In the genomic region with DNA sequence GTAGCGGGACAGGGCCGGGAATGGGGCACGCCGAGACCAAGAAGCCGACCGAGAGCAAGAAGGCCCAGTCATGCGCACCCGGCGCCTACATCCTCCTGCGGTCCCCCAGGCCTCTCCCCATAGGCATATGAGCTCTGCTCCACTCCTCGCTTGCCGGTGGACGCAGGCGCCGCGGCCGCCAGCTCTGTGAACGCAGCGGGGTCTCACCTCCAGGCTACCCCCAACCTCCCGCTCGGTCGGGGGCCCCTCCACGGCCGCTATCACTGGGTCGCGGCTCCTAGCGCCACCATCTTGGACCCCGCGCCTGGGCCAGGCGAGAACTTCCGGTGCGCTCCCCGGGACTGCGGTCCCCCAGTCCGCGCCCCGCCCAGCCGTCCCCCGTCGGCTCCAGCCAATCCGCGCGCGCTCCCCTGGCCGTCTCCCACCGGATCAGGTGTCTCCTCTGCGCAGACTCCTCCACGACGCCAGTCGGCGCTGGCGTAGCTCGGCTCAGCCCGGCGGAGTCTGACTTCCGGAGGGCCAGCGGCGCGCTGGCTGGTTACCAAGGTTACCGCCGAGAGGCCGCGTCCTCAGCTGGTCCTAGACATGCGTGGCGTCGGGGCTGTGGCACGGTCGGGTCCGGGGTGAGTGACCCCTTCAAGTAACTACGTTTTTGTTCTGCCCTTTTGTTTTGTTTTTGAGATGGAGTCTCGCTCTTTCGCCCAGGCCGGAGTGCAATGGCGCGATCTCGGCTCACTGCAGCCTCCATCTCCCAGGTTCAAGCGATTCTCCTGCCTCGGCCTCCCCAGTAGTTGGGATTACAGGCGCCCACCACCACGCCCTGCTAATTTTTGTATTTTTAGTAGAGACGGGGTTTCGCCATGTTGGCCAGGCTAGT, we compare ENCODE assay signal across 8 cellular contexts. TPM values are rescaled to one million over a fixed set of nuclear protein-coding genes. Genes with fewer than 3 reads are reported as not detected.
DNase-seq lines count a peak whose midpoint lies in the region; ATAC-seq, FAIRE-seq and TF ChIP-seq lines count a peak whose summit lies in the region.

Gene ZNF594, minus strand, starts transcription at position 328 of the 877 bp plus-strand sequence. CDS start 7,612 bp downstream, outside the sequence.

- TF ChIP-seq CTCF in HepG2 (CRISPR knock-in tag; IDR thresholded peaks at IDR 0.05): peak; percentile 95

- H3K4me2 ChIP-seq in HepG2 (ENCODE audit: low read depth, low read length): peak within 1 kb of the TSS; percentile 68

- BruUV-seq in HepG2 (replicated peaks; lab: Mats Ljungman, UMichigan): no TSS peak

- ATAC-seq in GM19328 (IDR thresholded peaks at IDR 0.05; ENCODE audit: unreplicated experiment) (peak; percentile 97), HG03469 (IDR thresholded peaks at IDR 0.05; ENCODE audit: unreplicated experiment) (peak; percentile 87), HepG2 (peak; percentile 99)

- H3K79me2 ChIP-seq in HepG2 (ENCODE audit: insufficient read depth, low read length): peaks cover 9% of the 10 kb centered on the region

- DNase-seq in C1 segment of cervical spinal cord (lab: John Stamatoyannopoulos, UW) (peak; percentile 64 to 96 (median 90)), NCI-H526 treated with DMSO at 0.1 percent for 48 hours (lab: John Stamatoyannopoulos, UW) (peak; percentile 81), dermis blood vessel endothelial cell (peak; percentile 96), HepG2 (ENCODE audit: low spot score) (peak; percentile 81)
- peak; percentile 93 to 95 for DNase-seq in activated CD4-positive, alpha-beta T cell treated with anti-CD3 and anti-CD28 coated beads, Interleukin-2, amount 50 U/mL, for 24 hours (ENCODE audit: low read depth in 1 of 2, low spot score in 1 of 2)
- DNase-seq in stimulated activated CD4-positive, alpha-beta T cell treated with anti-CD3 and anti-CD28 coated beads, Interleukin-2, amount 100 ng/mL, for 48 hours: peak; percentile 96 to 98

- CTCF ChIA-PET in HepG2 (lab: Yijun Ruan, JAX; ENCODE audit: low intra/inter-chr PET ratio, low total read pairs): interaction anchor here (1.1 kb wide), 1 partner anchor 45 kb away, joined by 4 read pairs; no protein-coding TSS in a partner anchor

- 47% methylated on average over 30 of the region's 82 CpGs for WGBS in HepG2 (ENCODE audit: low lambda C conversion rate)

- peak; percentile 70 to 74 for TF ChIP-seq POLR2A in HepG2 (IDR thresholded peaks at IDR 0.05; ENCODE audit: insufficient read depth in 1 of 2, low read depth in 2 of 2, low read length in 2 of 2)

- FAIRE-seq in HepG2 (lab: Jason Lieb, UNC): no peak

- no peak within 1 kb of the TSS for H2AFZ ChIP-seq in HepG2 (ENCODE audit: low read length)

- peak within 1 kb of the TSS; percentile 79 for H3K9ac ChIP-seq in HepG2 (ENCODE audit: insufficient read depth, low read depth, low read length)

- H3K4me1 ChIP-seq in HepG2 (ENCODE audit: insufficient read depth, low read length): peaks cover 17% of the 10 kb centered on the region

- intact Hi-C loops in HepG2 (cut with micrococcal nuclease; ENCODE audit: unreplicated experiment): no loop called here

- H3K27me3 ChIP-seq in HepG2 (ENCODE audit: control insufficient read depth in 1 of 2, insufficient read depth in 2 of 2, low read length in 2 of 2): no peaks in the 10 kb centered on the region

- POLR2A ChIA-PET in HepG2 (lab: Yijun Ruan, JAX): interaction anchor here (0.6 to 0.9 kb wide), 2 partner anchors 79 to 252 kb away, joined by 3 read pairs; partner anchors contain the start of genes RNF167 and SLC25A11

- no peaks in the 10 kb centered on the region for H3K9me3 ChIP-seq in HepG2 (ENCODE audit: low read length)

- TF ChIP-seq EP300 in HepG2 (IDR thresholded peaks at IDR 0.05; ENCODE audit: low read depth in 2 of 2, low read length in 2 of 2): no peak
- TF ChIP-seq EP300 in HepG2 (CRISPR knock-in tag; IDR thresholded peaks at IDR 0.05; ENCODE audit: borderline replicate concordance): no peak

- peak within 1 kb of the TSS; percentile 58 for H3K27ac ChIP-seq in HepG2 (ENCODE audit: extremely low read length, insufficient read depth, low read length)

- H3K36me3 ChIP-seq in HepG2 (replicated peaks in 1 of 2; ENCODE audit: control insufficient read depth in 1 of 2, insufficient read depth in 2 of 2, low read length in 2 of 2): no peaks in the 10 kb centered on the region

- in situ Hi-C loops in HepG2 (cut with HindIII; ENCODE audit: extremely low pct_ligation_motif_present, low pct_unique_long_range_greater_than_20kb): no loop called here

- peak within 1 kb of the TSS; percentile 81 to 85 (median 82) for H3K4me3 ChIP-seq in HepG2 (replicated peaks in 1 of 3; ENCODE audit: insufficient read depth in 1 of 3, low read depth in 2 of 3, low read length in 3 of 3)

- H4K20me1 ChIP-seq in HepG2 (ENCODE audit: insufficient read depth, low read length): no peaks in the 10 kb centered on the region

- TF ChIP-seq RAD21 in HepG2 (CRISPR knock-in tag; IDR thresholded peaks at IDR 0.05): no peak

TF ChIP-seq in HepG2, 621 proteins besides CTCF, POLR2A, EP300 and RAD21 (continues in another document):
- TF ChIP-seq ISL2 (CRISPR knock-in tag; IDR thresholded peaks at IDR 0.05) (0 out of 2 replicates have a peak, but pooled peaks have one; percentile 46), HMGXB3 (CRISPR knock-in tag; IDR thresholded peaks at IDR 0.05; ENCODE audit: borderline replicate concordance) (0 out of 2 replicates have a peak, but pooled peaks have one; percentile 42), SALL1 (CRISPR knock-in tag; IDR thresholded peaks at IDR 0.05) (peak; percentile 61), BCL6 (CRISPR knock-in tag; IDR thresholded peaks at IDR 0.05) (0 out of 2 replicates have a peak, but pooled peaks have one; percentile 16), SMAD3 (CRISPR knock-in tag; IDR thresholded peaks at IDR 0.05) (0 out of 2 replicates have a peak, but pooled peaks have one; percentile 38), ZNF891 (CRISPR knock-in tag; IDR thresholded peaks at IDR 0.05) (no peak), ZNF644 (CRISPR knock-in tag; IDR thresholded peaks at IDR 0.05; ENCODE audit: low read depth) (0 out of 2 replicates have a peak, but pooled peaks have one; percentile 21), ZNF776 (CRISPR knock-in tag; IDR thresholded peaks at IDR 0.05) (peak; percentile 67; the same call in 1 of the 2 replicates), SKI (IDR thresholded peaks at IDR 0.05; ENCODE audit: partially characterized antibody) (peak; percentile 36)

RNA-seq across cellular contexts. Expression of gene ZNF594, which starts in this region (rescaled TPM):
- total RNA-seq in dermis blood vessel endothelial cell (3.4 and 4.8 TPM in 2 replicates), HepG2 (2016; rRNA removed; fragmentation: Illumina TruSeq; extraction: Trizol) (9.0 and 9.6 TPM in 2 replicates)
- total RNA-seq in HepG2 (2016; cell fraction: cytosol; rRNA removed; fragmentation: Illumina TruSeq; extraction: Trizol; ENCODE audit: low read depth): 1.1 and 2.2 TPM in 2 replicates
- total RNA-seq in HepG2 (2016; cell fraction: insoluble cytoplasmic fraction; rRNA removed; fragmentation: Illumina TruSeq; extraction: Trizol): 9.2 and 10.9 TPM in 2 replicates
- total RNA-seq in HepG2 (2016; cell fraction: membrane; rRNA removed; fragmentation: Illumina TruSeq; extraction: Trizol): 4.9 and 5.1 TPM in 2 replicates
- 13.9 and 16.3 TPM in 2 replicates for total RNA-seq in HepG2 (2016; cell fraction: nucleus; rRNA removed; fragmentation: Illumina TruSeq; extraction: Trizol)
- polyA plus RNA-seq in HepG2 (2011; rRNA removed): 2.9 TPM in 2 replicates
- polyA plus RNA-seq in HepG2 (2011; cell fraction: cytosol; rRNA removed): 1.3 and 1.8 TPM in 2 replicates
- polyA plus RNA-seq in HepG2 (2011; cell fraction: nucleus; rRNA removed): 9.2 and 9.7 TPM in 2 replicates
- 3.0 and 3.4 TPM in 2 replicates for polyA plus RNA-seq in HepG2 (2012)
- 0.53 and 0.61 TPM in 2 replicates for polyA plus RNA-seq in HepG2 (2016; cell fraction: cytosol; fragmentation: Illumina TruSeq; extraction: Trizol; ENCODE audit: low read depth)
- polyA plus RNA-seq in HepG2 (2016; cell fraction: insoluble cytoplasmic fraction; fragmentation: Illumina TruSeq; extraction: Trizol; ENCODE audit: low read depth): 4.1 and 4.2 TPM in 2 replicates
- polyA plus RNA-seq in HepG2 (2016; cell fraction: membrane; fragmentation: Illumina TruSeq; extraction: Trizol; ENCODE audit: low read depth): 1.00 and 1.7 TPM in 2 replicates
- polyA plus RNA-seq in HepG2 (2016; cell fraction: nucleus; fragmentation: Illumina TruSeq; extraction: Trizol; ENCODE audit: insufficient read depth, low read depth): 15.7 and 18.5 TPM in 2 replicates
- 3.6 and 5.3 TPM in 2 replicates for polyA minus RNA-seq in HepG2 (2011; rRNA and poly(A)+ RNA removed; ENCODE audit: low replicate concordance)
- polyA minus RNA-seq in HepG2 (2011; cell fraction: cytosol; rRNA and poly(A)+ RNA removed): 3.0 and 3.5 TPM in 2 replicates
- polyA minus RNA-seq in HepG2 (2011; cell fraction: nucleus; rRNA and poly(A)+ RNA removed): 14.4 and 19.0 TPM in 2 replicates

Comparison
In these comparisons a context has a peak if more than half of its experiments do, and no peak if none do; other contexts are left out.
1. Peak in every context shown above with its lines: DNase-seq, ATAC-seq, H3K4me3 ChIP-seq and H3K27ac ChIP-seq.